Comparison of ENCODE assay signal across 17 cellular contexts in genomic region chr10:103770139-103770538, GRCh38.
DNase-seq lines count a peak whose midpoint lies in the region; ATAC-seq and TF ChIP-seq lines count a peak whose summit lies in the region.
"Had no signal": no experiment of that assay in that cellular context is flagged by ENCODE, and none has a peak within 500 bp of the region (broad histone marks: within the 10 kb centered on the region; RNA-seq: fewer than 3 reads in every experiment).

No MANE protein-coding gene starts in this region.

- H3K23ac ChIP-seq in IMR-90 (ENCODE audit: low read depth, low read length): no peak overlapping the region; the same call in 1 of the 2 replicates

- no peak overlapping the region; the same call in 1 of the 2 replicates for H4K91ac ChIP-seq in IMR-90 (ENCODE audit: insufficient read depth, low read depth, low read length)

- peak overlapping the region; percentile 51; the same call in 1 of the 2 replicates for H2AK5ac ChIP-seq in IMR-90 (ENCODE audit: low read depth, low read length)

- H2AK9ac ChIP-seq in IMR-90 (replicated peaks; ENCODE audit: low read depth, low read length, poor library complexity): no peak overlapping the region

- no peak overlapping the region for H3K18ac ChIP-seq in IMR-90 (ENCODE audit: low read depth, low read length)

- H3K36me3 ChIP-seq in BLaER1 treated with 17β-estradiol and CSF1 and Interleukin-3, amounts not matched to agents 10 nM and 100 nM: peaks cover 4 to 28% (median 20%) of the 10 kb centered on the region in 11 experiments; a peak in 20 of 22 replicates
- no peaks in the 10 kb centered on the region for H3K36me3 ChIP-seq in IMR-90 (ENCODE audit: control insufficient read depth, insufficient read depth, low read length)
- no peaks in the 10 kb centered on the region for H3K36me3 ChIP-seq in lower lobe of right lung

- no peak overlapping the region for H3K14ac ChIP-seq in IMR-90 (replicated peaks; ENCODE audit: low read depth, low read length)

- no peak overlapping the region for H4K8ac ChIP-seq in IMR-90 (ENCODE audit: low read depth in 2 of 2, low read length in 2 of 2)

- DNase-seq in IMR-90 (no peak), lower lobe of right lung (peak; percentile 8), MCF 10A (ENCODE audit: unreplicated experiment) (no peak), AG08396 (ENCODE audit: low spot score) (no peak)
- DNase-seq in stimulated activated naive CD8-positive, alpha-beta T cell treated with anti-CD3 and anti-CD28 coated beads, Interleukin-15, amount 100 ng/mL, for 72 hours: no peak
- DNase-seq: C1 segment of cervical spinal cord; Calu3; CD4-positive, alpha-beta memory T cell; COR-L47; DMS53; DMS79 treated with DMSO at 0.1 percent for 48 hours; GF-D8; GM23248; H7; HCEC 1CT had no signal

- no peak overlapping the region for H2BK5ac ChIP-seq in IMR-90 (ENCODE audit: low read depth, low read length, poor library complexity, severe bottlenecking)

- in situ Hi-C loops in IMR-90 (cut with MboI; ENCODE audit: low sequenced_read_pairs): no loop called here

- no peak overlapping the region for H2BK20ac ChIP-seq in IMR-90 (ENCODE audit: low read depth, low read length)

- peaks cover 3 to 38% of the 10 kb centered on the region in 2 experiments; a peak in 2 of 4 replicates for H3K79me1 ChIP-seq in IMR-90 (ENCODE audit: low read depth in 1 of 2, low read length in 2 of 2)

- H3K56ac ChIP-seq in IMR-90 (ENCODE audit: extremely low read depth, insufficient read depth, low read length): no peak overlapping the region

- WGBS in IMR-90 (ENCODE audit: extremely low coverage in 2 of 2, insufficient read length in 1 of 2), 2 experiments: 92% methylated on average over 2 of the region's 2 CpGs; no CpG with 5 or more reads in 1 of the 2 experiments

- H3K36me3 Mint-ChIP-seq in MCF 10A (ENCODE audit: insufficient read depth, unreplicated experiment): peaks cover 4% of the 10 kb centered on the region

- ATAC-seq in IMR-90 (ENCODE audit: low read depth): no peak
- no peak for ATAC-seq in lower lobe of right lung
- ATAC-seq in stimulated activated naive CD8-positive, alpha-beta T cell treated with anti-CD3 and anti-CD28 coated beads, Interleukin-15, amount 100 ng/mL, for 72 hours: no peak

- H2BK15ac ChIP-seq in IMR-90 (ENCODE audit: low read depth, low read length): no peak overlapping the region; the same call in 2 of the 3 replicates

- H3K27me3 Mint-ChIP-seq in MCF 10A (ENCODE audit: insufficient read depth, unreplicated experiment): no peaks in the 10 kb centered on the region
- no peaks in the 10 kb centered on the region for H3K27me3 Mint-ChIP-seq in stimulated activated naive CD8-positive, alpha-beta T cell treated with anti-CD3 and anti-CD28 coated beads, Interleukin-15, amount 100 ng/mL, for 72 hours
- H3K27me3 Mint-ChIP-seq: B cell; CD4-positive, alpha-beta memory T cell had no signal

- H2AFZ ChIP-seq in IMR-90 (replicated peaks; ENCODE audit: low read length, poor library complexity): no peak overlapping the region
- H2AFZ ChIP-seq: GM23248 had no signal

- no peak overlapping the region for H3K4me3 ChIP-seq in BLaER1 treated with 17β-estradiol and CSF1 and Interleukin-3, amounts not matched to agents 10 nM and 100 nM
- H3K4me3 ChIP-seq in IMR-90 (ENCODE audit: insufficient read depth, low read depth, low read length) (no peak overlapping the region), lower lobe of right lung (no peak overlapping the region)
- H3K4me3 ChIP-seq: GM23248 had no signal

- peaks cover 0 to 10% (median 9%) of the 10 kb centered on the region in 11 experiments; a peak in 19 of 22 replicates for H3K9me3 ChIP-seq in BLaER1 treated with 17β-estradiol and CSF1 and Interleukin-3, amounts not matched to agents 10 nM and 100 nM (replicated peaks in 1 of 11)
- H3K9me3 ChIP-seq in IMR-90 (ENCODE audit: control insufficient read depth, insufficient read depth, low read length) (no peaks in the 10 kb centered on the region), lower lobe of right lung (no peaks in the 10 kb centered on the region)

- TF ChIP-seq RAD21 in IMR-90 (IDR thresholded peaks at IDR 0.05; ENCODE audit: low read length): no peak

- no peak overlapping the region for H4K5ac ChIP-seq in IMR-90 (ENCODE audit: low read depth, low read length)

- dilution Hi-C loops in IMR-90 (cut with HindIII; ENCODE audit: low sequenced_read_pairs, unreplicated experiment): no loop called here

- H3K4me1 Mint-ChIP-seq in MCF 10A (ENCODE audit: insufficient read depth, unreplicated experiment): peaks cover 13% of the 10 kb centered on the region
- peaks cover 39% of the 10 kb centered on the region for H3K4me1 Mint-ChIP-seq in stimulated activated naive CD8-positive, alpha-beta T cell treated with anti-CD3 and anti-CD28 coated beads, Interleukin-15, amount 100 ng/mL, for 72 hours

- no peak overlapping the region for H3K4me3 Mint-ChIP-seq in MCF 10A (ENCODE audit: unreplicated experiment)
- no peak overlapping the region for H3K4me3 Mint-ChIP-seq in stimulated activated naive CD8-positive, alpha-beta T cell treated with anti-CD3 and anti-CD28 coated beads, Interleukin-15, amount 100 ng/mL, for 72 hours
- H3K4me3 Mint-ChIP-seq: CD4-positive, alpha-beta memory T cell had no signal

- TF ChIP-seq POLR2A in IMR-90 (IDR thresholded peaks at IDR 0.05; ENCODE audit: low read depth, low read length): no peak

- H4K20me1 ChIP-seq in BLaER1 treated with 17β-estradiol and CSF1 and Interleukin-3, amounts not matched to agents 10 nM and 100 nM: peaks cover 0 to 24% (median 0%) of the 10 kb centered on the region in 11 experiments; a peak in 6 of 22 replicates
- H4K20me1 ChIP-seq in IMR-90 (ENCODE audit: insufficient read depth, low read length): peaks cover 4% of the 10 kb centered on the region; the same call in 1 of the 2 replicates

- peaks cover 20% of the 10 kb centered on the region for H3K9me1 ChIP-seq in IMR-90 (ENCODE audit: insufficient read depth, low read length)

- H3K9ac ChIP-seq in BLaER1 treated with 17β-estradiol and CSF1 and Interleukin-3, amounts not matched to agents 10 nM and 100 nM: no peak overlapping the region
- H3K9ac ChIP-seq in IMR-90 (ENCODE audit: low read depth, low read length): no peak overlapping the region
- H3K9ac ChIP-seq: GM23248 had no signal

- POLR2A ChIA-PET in IMR-90 (lab: Charles Lee; ENCODE audit: unreplicated experiment) (no interaction called here), MCF 10A (lab: Yijun Ruan, JAX) (no interaction called here)

- H2BK120ac ChIP-seq in IMR-90 (ENCODE audit: low read depth, low read length): peak overlapping the region; percentile 18; the same call in 1 of the 2 replicates

- H3K27ac Mint-ChIP-seq in MCF 10A (ENCODE audit: low read depth, unreplicated experiment): no peak overlapping the region
- H3K27ac Mint-ChIP-seq in stimulated activated naive CD8-positive, alpha-beta T cell treated with anti-CD3 and anti-CD28 coated beads, Interleukin-15, amount 100 ng/mL, for 72 hours: no peak overlapping the region

- no peaks in the 10 kb centered on the region for H3K9me3 Mint-ChIP-seq in MCF 10A (ENCODE audit: unreplicated experiment)
- peaks cover 0 to 5% of the 10 kb centered on the region in 2 donors for H3K9me3 Mint-ChIP-seq in stimulated activated naive CD8-positive, alpha-beta T cell treated with anti-CD3 and anti-CD28 coated beads, Interleukin-15, amount 100 ng/mL, for 72 hours
- H3K9me3 Mint-ChIP-seq: CD4-positive, alpha-beta memory T cell had no signal

- H3K4me1 ChIP-seq in BLaER1 treated with 17β-estradiol and CSF1 and Interleukin-3, amounts not matched to agents 10 nM and 100 nM: peaks cover 86 to 90% (median 88%) of the 10 kb centered on the region in 10 experiments
- H3K4me1 ChIP-seq in IMR-90 (ENCODE audit: control insufficient read depth, insufficient read depth, low read length): peaks cover 13% of the 10 kb centered on the region
- H3K4me1 ChIP-seq in lower lobe of right lung: peaks cover 37% of the 10 kb centered on the region

- TF ChIP-seq CTCF in IMR-90 (conservative IDR thresholded peaks at IDR 0.05; ENCODE audit: low read depth, low read length): no peak
- no peak for TF ChIP-seq CTCF in lower lobe of right lung (IDR thresholded peaks at IDR 0.05)
- no peak for TF ChIP-seq CTCF in MCF 10A (IDR thresholded peaks at IDR 0.05; ENCODE audit: unreplicated experiment)

- no peaks in the 10 kb centered on the region for H3K27me3 ChIP-seq in BLaER1 treated with 17β-estradiol and CSF1 and Interleukin-3, amounts not matched to agents 10 nM and 100 nM
- H3K27me3 ChIP-seq in IMR-90 (ENCODE audit: control insufficient read depth, insufficient read depth, low read length) (no peaks in the 10 kb centered on the region), lower lobe of right lung (ENCODE audit: low read depth) (no peaks in the 10 kb centered on the region)

- H3K4me2 ChIP-seq in BLaER1 treated with 17β-estradiol and CSF1 and Interleukin-3, amounts not matched to agents 10 nM and 100 nM: peak overlapping the region in 10 of 11 experiments; percentile 10 to 98 (median 94); a peak in 16 of 22 replicates
- H3K4me2 ChIP-seq in IMR-90 (ENCODE audit: low read depth, low read length): no peak overlapping the region

- CTCF ChIA-PET in IMR-90 (lab: Yijun Ruan, JAX): no interaction called here
- CTCF ChIA-PET in MCF 10A (lab: Yijun Ruan, JAX): interaction anchor here (1.2 kb wide), 1 partner anchor 88 kb away, joined by 3 read pairs; no protein-coding TSS in a partner anchor

- no TSS peak for BruUV-seq in IMR-90 (replicated peaks; lab: Mats Ljungman, UMichigan)
- no TSS peak for BruUV-seq in MCF 10A (replicated peaks; lab: Mats Ljungman, UMichigan)

- intact Hi-C loops in IMR-90 (cut with micrococcal nuclease) (loop anchor here (5.0 kb wide), 1 partner anchor 82 kb away; no protein-coding TSS in a partner anchor), lower lobe of right lung (cut with DNase I) (no loop called here), MCF 10A (cut with micrococcal nuclease) (loop anchor here (10.0 kb wide), 1 partner anchor 55 kb away; no protein-coding TSS in a partner anchor)

- H3K27ac ChIP-seq in BLaER1 treated with 17β-estradiol and CSF1 and Interleukin-3, amounts not matched to agents 10 nM and 100 nM: peak overlapping the region in 6 of 11 experiments; percentile 28 to 89 (median 81); a peak in 6 of 22 replicates
- H3K27ac ChIP-seq in IMR-90 (ENCODE audit: insufficient read depth, low read length) (no peak overlapping the region), lower lobe of right lung (no peak overlapping the region)
- H3K27ac ChIP-seq: GM23248 had no signal

- peak overlapping the region; percentile 49; the same call in 1 of the 2 replicates for H3K4ac ChIP-seq in IMR-90 (ENCODE audit: low read depth, low read length)

TF ChIP-seq in IMR-90, 13 proteins besides CTCF, POLR2A, EP300 and RAD21 (continues in another document):
- TF ChIP-seq NFE2L2 (IDR thresholded peaks at IDR 0.05; ENCODE audit: low read depth, low read length) (no peak), USF2 (IDR thresholded peaks at IDR 0.05; ENCODE audit: low read depth, low read length) (no peak), SMC3 (IDR thresholded peaks at IDR 0.05; ENCODE audit: low read depth, low read length) (no peak)

Comparison
In these comparisons a context has a peak if more than half of its experiments do, and no peak if none do; other contexts are left out.
1. H3K27ac ChIP-seq: peak in BLaER1 treated with 17β-estradiol and CSF1 and Interleukin-3, amounts not matched to agents 10 nM and 100 nM (6 of 11); none in IMR-90 (single experiment) and lower lobe of right lung (single experiment).